ENCODE assay signal across 23 cellular contexts in genomic region chr5:139762624-139763170, GRCh38. TPM values are rescaled to one million over a fixed set of nuclear protein-coding genes. Genes with fewer than 3 reads are reported as not detected.
DNase-seq lines count a peak whose midpoint lies in the region; TF ChIP-seq lines count a peak whose summit lies in the region.
"Had no signal": no experiment of that assay in that cellular context is flagged by ENCODE, and none has a peak within 500 bp of the region (broad histone marks: within the 10 kb centered on the region; RNA-seq: fewer than 3 reads in every experiment).

No MANE protein-coding gene starts in this region.

- no peak for TF ChIP-seq POLR2A in suprapubic skin (IDR thresholded peaks at IDR 0.05)

- H4K20me1 ChIP-seq in BLaER1, result peaks cover 18% of the 10 kb centered on the region

- H3K4me3 ChIP-seq in BLaER1 (no peak overlapping the region), suprapubic skin (no peak overlapping the region)
- H3K4me3 ChIP-seq: ovary, right lobe of liver, tibial artery had no signal

- H3K36me3 Mint-ChIP-seq in brain (no peaks in the 10 kb centered on the region), nephron (ENCODE audit: low read depth) (no peaks in the 10 kb centered on the region)
- H3K36me3 Mint-ChIP-seq: activated CD8-positive, alpha-beta memory T cell treated with anti-CD3 and anti-CD28 coated beads, Interleukin-2, amount 10 ng/mL, durations not matched to agents 7 days and 5 days; activated naive CD4-positive, alpha-beta T cell treated with anti-CD3 and anti-CD28 coated beads, Interleukin-2, amount 10 ng/mL, durations not matched to agents 7 days and 5 days; CD4-positive, CD25-positive, alpha-beta regulatory T cell had no signal

- no peak for TF ChIP-seq EP300 in suprapubic skin (IDR thresholded peaks at IDR 0.05)

- H3K9me3 Mint-ChIP-seq in brain, result peaks cover 0 to 3% (median 0%) of the 10 kb centered on the region in 5 experiments
- H3K9me3 Mint-ChIP-seq in nephron, result no peaks in the 10 kb centered on the region
- H3K9me3 Mint-ChIP-seq: activated CD4-positive, alpha-beta T cell treated with anti-CD3 and anti-CD28 coated beads, Interleukin-2, amount 10 ng/mL, durations not matched to agents 7 days and 5 days; activated naive CD4-positive, alpha-beta T cell treated with anti-CD3 and anti-CD28 coated beads, Interleukin-2, amount 10 ng/mL, durations not matched to agents 7 days and 5 days; activated T-helper 1 cell treated with anti-CD3 and anti-CD28 coated beads, Interleukin-12 subunit alpha, Interleukin-12 subunit beta, Interleukin-2, Interleukin-4 antibody, amounts not matched to agents 30 ng/mL and 10 ng/mL and 1 ng/mL, durations not matched to agents 14 hours and 24 hours and 36 hours; CD4-positive, CD25-positive, alpha-beta regulatory T cell; central memory CD8-positive, alpha-beta T cell had no signal

- H3K27ac ChIP-seq in BLaER1, result no peak overlapping the region
- H3K27ac ChIP-seq in suprapubic skin, result no peak overlapping the region
- H3K27ac ChIP-seq: ovary, right lobe of liver, tibial artery had no signal

- H3K27ac Mint-ChIP-seq in brain (peak overlapping the region; percentile 50 to 94 (median 83)), nephron (peak overlapping the region in 2 of 3 experiments; percentile 48 to 68)
- H3K27ac Mint-ChIP-seq: activated CD4-positive, alpha-beta T cell treated with anti-CD3 and anti-CD28 coated beads, Interleukin-2, amount 10 ng/mL, durations not matched to agents 7 days and 5 days; activated CD8-positive, alpha-beta memory T cell treated with anti-CD3 and anti-CD28 coated beads, Interleukin-2, amount 10 ng/mL, durations not matched to agents 7 days and 5 days; activated naive CD4-positive, alpha-beta T cell treated with anti-CD3 and anti-CD28 coated beads, Interleukin-2, amount 10 ng/mL, durations not matched to agents 7 days and 5 days; activated T-helper 1 cell treated with anti-CD3 and anti-CD28 coated beads, Interleukin-12 subunit alpha, Interleukin-12 subunit beta, Interleukin-2, Interleukin-4 antibody, amounts not matched to agents 30 ng/mL and 10 ng/mL and 1 ng/mL, durations not matched to agents 14 hours and 24 hours and 36 hours; CD4-positive, CD25-positive, alpha-beta regulatory T cell had no signal

- TF ChIP-seq CTCF in brain (conservative IDR thresholded peaks at IDR 0.05) (no peak), nephron (IDR thresholded peaks at IDR 0.05; ENCODE audit: unreplicated experiment in 3 of 3) (no peak), suprapubic skin (IDR thresholded peaks at IDR 0.05) (no peak)

- no peak overlapping the region for H3K9ac ChIP-seq in BLaER1

- peaks cover 18% of the 10 kb centered on the region for H3K27me3 ChIP-seq in BLaER1
- H3K27me3 ChIP-seq in suprapubic skin, result peaks cover 16% of the 10 kb centered on the region
- H3K27me3 ChIP-seq: ovary, right lobe of liver had no signal

- in situ Hi-C loops in G401 (cut with HindIII; ENCODE audit: low sequenced_read_pairs), result no loop called here

- H3K9me3 ChIP-seq in BLaER1 (no peaks in the 10 kb centered on the region), suprapubic skin (no peaks in the 10 kb centered on the region)
- H3K9me3 ChIP-seq: ovary, right lobe of liver, tibial artery had no signal

- H3K4me2 ChIP-seq in BLaER1, result peak overlapping the region; percentile 93

- H3K4me1 Mint-ChIP-seq in brain (peaks cover 81% of the 10 kb centered on the region), nephron (peaks cover 62% of the 10 kb centered on the region)

- DNase-seq in G401 (ENCODE audit: low spot score), result peak; percentile 38
- DNase-seq in NCI-H1092 (lab: John Stamatoyannopoulos, UW), result no peak
- DNase-seq in NCI-H524 (lab: John Stamatoyannopoulos, UW), result no peak
- no peak for DNase-seq in suprapubic skin (ENCODE audit: low spot score in 2 of 2)
- no peak for DNase-seq in NCI-H2081 treated with DMSO at 0.1 percent for 48 hours (lab: John Stamatoyannopoulos, UW)
- DNase-seq: activated CD4-positive, alpha-beta T cell treated with anti-CD3 and anti-CD28 coated beads, Interleukin-2, amount 10 ng/mL, durations not matched to agents 7 days and 5 days; activated CD8-positive, alpha-beta memory T cell treated with anti-CD3 and anti-CD28 coated beads, Interleukin-2, amount 10 ng/mL, durations not matched to agents 7 days and 5 days; activated naive CD4-positive, alpha-beta T cell treated with anti-CD3 and anti-CD28 coated beads, Interleukin-2, amount 10 ng/mL, durations not matched to agents 7 days and 5 days; amygdala; CD4-positive, CD25-positive, alpha-beta regulatory T cell; mammary epithelial cell; NCI-H1105; ovary; right lobe of liver; stimulated activated naive CD8-positive, alpha-beta T cell treated with anti-CD3 and anti-CD28 coated beads, Interleukin-15, Interleukin-2, amounts not matched to agents 100 U/mL and 50 U/mL, for 24 hours; T-helper 9 cell; tibial artery had no signal

- peaks cover 93% of the 10 kb centered on the region for H3K4me1 ChIP-seq in BLaER1
- H3K4me1 ChIP-seq in suprapubic skin, result peaks cover 10% of the 10 kb centered on the region

- H3K27me3 Mint-ChIP-seq in brain, result peaks cover 9% of the 10 kb centered on the region
- H3K27me3 Mint-ChIP-seq in nephron (ENCODE audit: low read depth), result peaks cover 66% of the 10 kb centered on the region

- 72% methylated on average over 10 of the region's 10 CpGs for whole genome bisulfite sequencing in suprapubic skin

- H3K4me3 Mint-ChIP-seq in brain, result peak overlapping the region in 2 of 5 experiments; percentile 31 to 65
- H3K4me3 Mint-ChIP-seq in nephron, result peak overlapping the region in 2 of 3 experiments; percentile 39 to 62
- H3K4me3 Mint-ChIP-seq: activated CD4-positive, alpha-beta T cell treated with anti-CD3 and anti-CD28 coated beads, Interleukin-2, amount 10 ng/mL, durations not matched to agents 7 days and 5 days; activated CD8-positive, alpha-beta memory T cell treated with anti-CD3 and anti-CD28 coated beads, Interleukin-2, amount 10 ng/mL, durations not matched to agents 7 days and 5 days; activated naive CD4-positive, alpha-beta T cell treated with anti-CD3 and anti-CD28 coated beads, Interleukin-2, amount 10 ng/mL, durations not matched to agents 7 days and 5 days; activated T-helper 1 cell treated with anti-CD3 and anti-CD28 coated beads, Interleukin-12 subunit alpha, Interleukin-12 subunit beta, Interleukin-2, Interleukin-4 antibody, amounts not matched to agents 30 ng/mL and 10 ng/mL and 1 ng/mL, durations not matched to agents 14 hours and 24 hours and 36 hours; central memory CD8-positive, alpha-beta T cell had no signal

- H3K36me3 ChIP-seq in BLaER1 (no peaks in the 10 kb centered on the region), suprapubic skin (no peaks in the 10 kb centered on the region)
- H3K36me3 ChIP-seq: ovary, right lobe of liver, tibial artery had no signal

RNA-seq across cellular contexts. Expression of gene PSD2, which starts 32.9 kb away (rescaled TPM):
- 0.31 and 2.0 TPM in 2 replicates for total RNA-seq in G401 (2014; rRNA removed; shearing (Covaris generic))
- 23.1 TPM for polyA plus RNA-seq in brain (ENCODE audit: insufficient read depth, low read depth, low replicate concordance)
- under 1 TPM in 3 of 4 donors, not detected in 1; 0.08 to 0.13 (median 0.10) TPM for total RNA-seq in suprapubic skin
- total RNA-seq: activated CD4-positive, alpha-beta T cell treated with anti-CD3 and anti-CD28 coated beads, Interleukin-2, amount 10 ng/mL, durations not matched to agents 7 days and 5 days; activated CD8-positive, alpha-beta memory T cell treated with anti-CD3 and anti-CD28 coated beads, Interleukin-2, amount 10 ng/mL, durations not matched to agents 7 days and 5 days; activated T-helper 1 cell treated with anti-CD3 and anti-CD28 coated beads, Interleukin-12 subunit alpha, Interleukin-12 subunit beta, Interleukin-2, Interleukin-4 antibody, amounts not matched to agents 30 ng/mL and 10 ng/mL and 1 ng/mL, durations not matched to agents 14 hours and 24 hours and 36 hours; CD4-positive, CD25-positive, alpha-beta regulatory T cell; endothelial cell of umbilical vein had no signal
- polyA plus RNA-seq: CD4-positive, CD25-positive, alpha-beta regulatory T cell; endothelial cell of umbilical vein; mammary epithelial cell had no signal
